ENCODE assay signal across 10 cellular contexts in genomic region chr9:80518441-80518840, GRCh38.
"Had no signal": no experiment of that assay in that cellular context is flagged by ENCODE, and none has a peak within 500 bp of the region (broad histone marks: within the 10 kb centered on the region; RNA-seq: fewer than 3 reads in every experiment).

No MANE protein-coding gene starts in this region.

- FAIRE-seq: H1 had no signal

- H3K4me3 ChIP-seq: GM23248, GM23338, HAP-1 had no signal

- H3K4me1 Mint-ChIP-seq: GM23338, H9 had no signal

- ATAC-seq: GM23338, HCT116 had no signal

- H3K27ac ChIP-seq: GM23248 had no signal

- H3K27ac Mint-ChIP-seq: GM23338, H9, HFFc6 had no signal

- DNase-seq: GM23248, GOT3, H7, H9, HCEC 1CT, HFFc6 had no signal

- H3K4me1 ChIP-seq: HAP-1 had no signal

- H3K9me3 ChIP-seq: HAP-1 had no signal

- H3K4me3 Mint-ChIP-seq: GM23338, H9, HFFc6 had no signal

- H3K36me3 ChIP-seq: HAP-1 had no signal

- H3K4me2 ChIP-seq: GM23338 had no signal
